Comparison of ENCODE assay signal across 10 cellular contexts in the genomic region with DNA sequence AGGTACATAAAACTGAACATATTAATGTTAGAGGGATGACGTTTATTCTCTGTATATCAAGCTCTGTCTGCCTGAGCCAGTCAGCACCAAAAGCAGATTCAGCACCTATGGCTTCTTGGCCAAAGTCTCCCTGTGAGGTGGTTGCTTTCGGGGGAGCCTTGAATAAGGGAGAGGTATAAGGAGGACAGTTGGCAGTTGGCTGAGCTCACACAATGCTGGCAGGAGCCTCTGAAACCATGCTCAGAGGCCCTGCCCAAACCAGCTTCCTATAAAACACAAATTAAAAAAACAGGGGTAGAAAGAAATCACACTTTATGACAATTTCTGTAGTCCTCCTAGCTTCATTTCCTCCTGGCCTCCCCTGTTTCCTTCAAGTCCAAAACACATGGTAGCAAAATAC. TPM values are rescaled to one million over a fixed set of nuclear protein-coding genes. Genes with fewer than 3 reads are reported as not detected.
DNase-seq lines count a peak whose midpoint lies in the region; ATAC-seq, FAIRE-seq and TF ChIP-seq lines count a peak whose summit lies in the region.
"Had no signal": no experiment of that assay in that cellular context is flagged by ENCODE, and none has a peak within 500 bp of the region (broad histone marks: within the 10 kb centered on the region; RNA-seq: fewer than 3 reads in every experiment).

No MANE protein-coding gene starts in this region.

- 100% methylated on average over 2 of the region's 2 CpGs for WGBS in GM12878 (ENCODE audit: insufficient coverage, insufficient replicate concordance, low lambda C conversion rate, missing lambda C conversion rate)
- 100% methylated on average over 1 of the region's 2 CpGs; no CpG with 5 or more reads in 1 of the 2 experiments for WGBS in mesodermal cell (ENCODE audit: insufficient coverage in 2 of 2), 2 experiments

- peak overlapping the region; percentile 58 for H3K9ac ChIP-seq in GM12878 (ENCODE audit: control insufficient read depth, insufficient read depth, low read length)

- H3K9me3 ChIP-seq in GM12878 (replicated peaks; ENCODE audit: control insufficient read depth, insufficient read depth, low read length): no peaks in the 10 kb centered on the region
- H3K9me3 ChIP-seq in mesodermal cell (ENCODE audit: control insufficient read depth, low read length): no peaks in the 10 kb centered on the region

- peaks cover 97% of the 10 kb centered on the region for H3K4me1 Mint-ChIP-seq in activated naive CD4-positive, alpha-beta T cell treated with anti-CD3 and anti-CD28 coated beads, Interleukin-2, amount 50 U/mL, for 24 hours
- H3K4me1 Mint-ChIP-seq in type B pancreatic cell (ENCODE audit: unreplicated experiment): peaks cover 30% of the 10 kb centered on the region

- H3K4me2 ChIP-seq in GM12878 (ENCODE audit: control insufficient read depth, insufficient read depth): peak overlapping the region; percentile 81

- H3K27ac ChIP-seq in GM12878 (ENCODE audit: control insufficient read depth, insufficient read depth) (peak overlapping the region; percentile 94), mesodermal cell (ENCODE audit: low read depth, low read length, severe bottlenecking) (peak overlapping the region; percentile 52)

- POLR2A ChIA-PET in GM12878 (lab: Charles Lee): interaction anchor here (0.6 to 6.2 kb wide), 11 partner anchors 8 to 288 kb away, joined by 3 to 100 read pairs (median 7); partner anchors contain the start of gene ARHGEF3

- intact Hi-C loops in GM12878 (cut with micrococcal nuclease; ENCODE audit: unreplicated experiment): no loop called here

- H3K4me3 ChIP-seq in GM12878 (peak overlapping the region; percentile 30; the same call in 1 of the 2 replicates), mesodermal cell (ENCODE audit: extremely low read depth, insufficient read depth, low read length, poor library complexity, severe bottlenecking) (no peak overlapping the region)

- no peaks in the 10 kb centered on the region for H3K27me3 Mint-ChIP-seq in activated naive CD4-positive, alpha-beta T cell treated with anti-CD3 and anti-CD28 coated beads, Interleukin-2, amount 50 U/mL, for 24 hours
- no peaks in the 10 kb centered on the region for H3K27me3 Mint-ChIP-seq in type B pancreatic cell

- no peak for FAIRE-seq in GM12878 (lab: Jason Lieb, UNC)

- no peak overlapping the region for H2AFZ ChIP-seq in GM12878 (ENCODE audit: control insufficient read depth, low read depth, low read length)

- in situ Hi-C loops in GM12878 (cut with MboI): no loop called here

- H3K36me3 Mint-ChIP-seq in activated naive CD4-positive, alpha-beta T cell treated with anti-CD3 and anti-CD28 coated beads, Interleukin-2, amount 50 U/mL, for 24 hours: peaks cover 30% of the 10 kb centered on the region
- peaks cover 4% of the 10 kb centered on the region for H3K36me3 Mint-ChIP-seq in type B pancreatic cell

- no peaks in the 10 kb centered on the region for H3K9me3 Mint-ChIP-seq in activated naive CD4-positive, alpha-beta T cell treated with anti-CD3 and anti-CD28 coated beads, Interleukin-2, amount 50 U/mL, for 24 hours
- H3K9me3 Mint-ChIP-seq in type B pancreatic cell: no peaks in the 10 kb centered on the region

- H3K36me3 ChIP-seq in GM12878 (ENCODE audit: control insufficient read depth in 2 of 2, insufficient read depth in 2 of 2, low read length in 1 of 2): peaks cover 0 to 5% of the 10 kb centered on the region in 2 experiments; a peak in 2 of 4 replicates
- H3K36me3 ChIP-seq in mesodermal cell (ENCODE audit: control insufficient read depth, insufficient read depth, low read length): peaks cover 16% of the 10 kb centered on the region

- CTCF ChIA-PET in GM12878 (lab: Yijun Ruan, JAX): interaction anchor here (0.6 to 9.8 kb wide), 10 partner anchors 11 to 88 kb away, joined by 3 to 160 read pairs (median 4); partner anchors contain the start of gene ARHGEF3

- no TSS peak for BruUV-seq in GM12878 (replicated peaks; lab: Mats Ljungman, UMichigan)

- SMC1A ChIA-PET in GM12878 (lab: Charles Lee; ENCODE audit: uncharacterized antibody, unreplicated experiment): interaction anchor here (0.9 to 15.2 kb wide), 12 partner anchors 8 to 135 kb away, joined by 3 to 383 read pairs (median 10); partner anchors contain the start of gene ARHGEF3

- RAD21 ChIA-PET in GM12878 (lab: Charles Lee; ENCODE audit: unreplicated experiment): interaction anchor here (0.7 to 15.5 kb wide), 9 partner anchors 8 to 88 kb away, joined by 3 to 245 read pairs (median 4); partner anchors contain the start of gene ARHGEF3

- no peak for TF ChIP-seq EP300 in GM12878 (IDR thresholded peaks at IDR 0.05; ENCODE audit: borderline replicate concordance in 1 of 2, control insufficient read depth in 1 of 2, low read depth in 2 of 2, low read length in 2 of 2)

- peak overlapping the region; percentile 82 for H3K4me3 Mint-ChIP-seq in activated naive CD4-positive, alpha-beta T cell treated with anti-CD3 and anti-CD28 coated beads, Interleukin-2, amount 50 U/mL, for 24 hours
- no peak overlapping the region for H3K4me3 Mint-ChIP-seq in type B pancreatic cell

- no peaks in the 10 kb centered on the region for H4K20me1 ChIP-seq in GM12878 (ENCODE audit: control insufficient read depth, insufficient read depth)

- no peak for TF ChIP-seq CTCF in GM12878 (IDR thresholded peaks at IDR 0.05 in 2 of 3, conservative IDR thresholded peaks at IDR 0.05 in 1 of 3; ENCODE audit: control insufficient read depth in 2 of 3, extremely low read depth in 1 of 3, insufficient read depth in 1 of 3, low read depth in 3 of 3, low read length in 3 of 3)
- TF ChIP-seq CTCF in type B pancreatic cell (conservative IDR thresholded peaks at IDR 0.05): no peak

- ATAC-seq in GM12878: peak; percentile 6
- no peak for ATAC-seq in HG03565 (IDR thresholded peaks at IDR 0.05; ENCODE audit: unreplicated experiment)

- no peak for DNase-seq in activated naive CD4-positive, alpha-beta T cell treated with anti-CD3 and anti-CD28 coated beads, Interleukin-2, amount 50 U/mL, for 16 hours
- no peak for DNase-seq in GM12878 (ENCODE audit: low read depth, low spot score)
- peak; percentile 7 for DNase-seq in type B pancreatic cell (ENCODE audit: extremely low spot score, unreplicated experiment)
- no peak for DNase-seq in HPDE6-E6E7 (ENCODE audit: extremely low spot score)
- no peak for DNase-seq in hippocampal formation (lab: John Stamatoyannopoulos, UW)
- DNase-seq: COR-L47, NCI-H524 treated with DMSO at 0.1 percent for 48 hours had no signal

- TF ChIP-seq POLR2A in GM12878 (IDR thresholded peaks at IDR 0.05; ENCODE audit: low read depth, low read length): no peak

- peaks cover 53% of the 10 kb centered on the region for H3K79me2 ChIP-seq in GM12878 (ENCODE audit: control insufficient read depth, insufficient read depth, low read length)

- peak overlapping the region; percentile 97 for H3K27ac Mint-ChIP-seq in activated naive CD4-positive, alpha-beta T cell treated with anti-CD3 and anti-CD28 coated beads, Interleukin-2, amount 50 U/mL, for 24 hours
- peak overlapping the region; percentile 17 for H3K27ac Mint-ChIP-seq in type B pancreatic cell

- no peaks in the 10 kb centered on the region for H3K27me3 ChIP-seq in GM12878 (replicated peaks in 1 of 2; ENCODE audit: control insufficient read depth in 2 of 2, insufficient read depth in 2 of 2, low read length in 1 of 2)

- H3K4me1 ChIP-seq in GM12878 (ENCODE audit: control insufficient read depth, insufficient read depth, low read length) (peaks cover 67% of the 10 kb centered on the region), mesodermal cell (ENCODE audit: control insufficient read depth, insufficient read depth, low read length, poor library complexity, severe bottlenecking) (peaks cover 33% of the 10 kb centered on the region)

- no peak for TF ChIP-seq RAD21 in GM12878 (IDR thresholded peaks at IDR 0.05; ENCODE audit: insufficient read depth, low read depth, low read length)

TF ChIP-seq in GM12878, 131 proteins besides CTCF, POLR2A, EP300 and RAD21 (continues in another document):
- TF ChIP-seq, protein P1, sequence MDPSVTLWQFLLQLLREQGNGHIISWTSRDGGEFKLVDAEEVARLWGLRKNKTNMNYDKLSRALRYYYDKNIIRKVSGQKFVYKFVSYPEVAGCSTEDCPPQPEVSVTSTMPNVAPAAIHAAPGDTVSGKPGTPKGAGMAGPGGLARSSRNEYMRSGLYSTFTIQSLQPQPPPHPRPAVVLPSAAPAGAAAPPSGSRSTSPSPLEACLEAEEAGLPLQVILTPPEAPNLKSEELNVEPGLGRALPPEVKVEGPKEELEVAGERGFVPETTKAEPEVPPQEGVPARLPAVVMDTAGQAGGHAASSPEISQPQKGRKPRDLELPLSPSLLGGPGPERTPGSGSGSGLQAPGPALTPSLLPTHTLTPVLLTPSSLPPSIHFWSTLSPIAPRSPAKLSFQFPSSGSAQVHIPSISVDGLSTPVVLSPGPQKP (IDR thresholded peaks at IDR 0.05; ENCODE audit: low read depth, low read length): no peak

RNA-seq across cellular contexts. Expression of gene ARHGEF3, which starts 18.8 kb away (rescaled TPM):
- 48.9 and 50.4 TPM in 2 replicates for total RNA-seq in GM12878 (2013; cell fraction: nucleolus; rRNA removed)
- 39.9 and 42.2 TPM in 2 replicates for total RNA-seq in GM12878 (2014; rRNA removed)
- total RNA-seq in GM12878 (2014; rRNA removed; fragmentation: Illumina TruSeq; extraction: Trizol): 59.3 and 61.0 TPM in 2 replicates
- total RNA-seq in GM12878 (2021): 69.5 and 70.6 TPM in 2 replicates
- 6.4 TPM for polyA plus RNA-seq in GM12878 (2011; ENCODE audit: low read depth)
- 49.8 and 53.2 TPM in 2 replicates for polyA plus RNA-seq in GM12878 (2011; rRNA removed)
- 51.8 and 54.6 TPM in 2 replicates for polyA plus RNA-seq in GM12878 (2011; cell fraction: cytosol; rRNA removed)
- polyA plus RNA-seq in GM12878 (2011; cell fraction: nucleus; rRNA removed): 34.9 and 46.0 TPM in 2 replicates
- polyA plus RNA-seq in GM12878 (2012): 7.9 and 9.1 TPM in 2 replicates
- 78.7 and 82.6 TPM in 2 replicates for polyA plus RNA-seq in GM12878 (2014; fragmentation: Illumina TruSeq; extraction: Trizol)
- polyA plus RNA-seq in GM12878 (2014; fragmentation: Nextera tagmentation; extraction: Ambion mirVana): 10 to 100 TPM; 21.8 to 31.1 TPM
- polyA plus RNA-seq in GM12878 (2014; rRNA removed): 45.2 and 45.4 TPM in 2 replicates
- polyA plus RNA-seq in GM12878 (2016; fragmentation: Nextera tagmentation; extraction: Ambion mirVana): 10 to 100 TPM; 68.9 to 74.5 TPM
- polyA minus RNA-seq in GM12878 (2011; rRNA and poly(A)+ RNA removed): 70.3 and 91.3 TPM in 2 replicates
- 25.4 and 31.2 TPM in 2 replicates for polyA minus RNA-seq in GM12878 (2011; cell fraction: cytosol; rRNA and poly(A)+ RNA removed)
- polyA minus RNA-seq in GM12878 (2011; cell fraction: nucleus; rRNA and poly(A)+ RNA removed): 20.1 and 37.3 TPM in 2 replicates
- 28.3 TPM for polyA plus RNA-seq in mesodermal cell (2013, experiment 1 of 2)
- polyA plus RNA-seq in mesodermal cell (2013, experiment 2 of 2): 29.1 TPM
- total RNA-seq in type B pancreatic cell (ENCODE audit: low replicate concordance): 20.9 and 32.6 TPM in 2 replicates
